Comparison of ENCODE assay signal across 8 cellular contexts in genomic region chr11:63491240-63491587, GRCh38. TPM values are rescaled to one million over a fixed set of nuclear protein-coding genes. Genes with fewer than 3 reads are reported as not detected.
DNase-seq lines count a peak whose midpoint lies in the region; ATAC-seq and TF ChIP-seq lines count a peak whose summit lies in the region.

No MANE protein-coding gene starts in this region.

- intact Hi-C loops in breast epithelium (cut with DNase I; ENCODE audit: low total_unique reads) (loop anchor here (5.0 kb wide), 1 partner anchor 141 kb away; no protein-coding TSS in a partner anchor), MCF 10A (cut with micrococcal nuclease) (no loop called here)
- intact Hi-C loops in naive thymus-derived CD4-positive, alpha-beta T cell (cut with micrococcal nuclease) = no loop called here

- 73 to 77% methylated on average over 3 to 13 of the region's 13 CpGs for WGBS in endodermal cell (ENCODE audit: insufficient coverage in 1 of 2, insufficient read length in 1 of 2), 2 experiments
- WGBS in urinary bladder = under 1% methylated on average over 13 of the region's 13 CpGs

- H3K36me3 Mint-ChIP-seq in MCF 10A (ENCODE audit: insufficient read depth, unreplicated experiment) (no peaks in the 10 kb centered on the region), endodermal cell (ENCODE audit: low read depth) (peaks cover 17% of the 10 kb centered on the region)
- H3K36me3 Mint-ChIP-seq in naive thymus-derived CD4-positive, alpha-beta T cell = peaks cover 0 to 8% (median 0%) of the 10 kb centered on the region in 5 donors

- H3K4me3 ChIP-seq in breast epithelium (peak overlapping the region; percentile 47 to 74 (median 63)), endodermal cell (ENCODE audit: low read length) (peak overlapping the region; percentile 64), urinary bladder (ENCODE audit: low read depth, low read length) (peak overlapping the region; percentile 52)
- peak overlapping the region; percentile 41 for H3K4me3 ChIP-seq in naive thymus-derived CD4-positive, alpha-beta T cell (ENCODE audit: low read length)

- H3K9ac ChIP-seq in endodermal cell (ENCODE audit: extremely low read depth, low read length, poor library complexity, severe bottlenecking) = no peak overlapping the region

- no peak overlapping the region for H3K27ac Mint-ChIP-seq in MCF 10A (ENCODE audit: low read depth, unreplicated experiment)
- H3K27ac Mint-ChIP-seq in endodermal cell = peak overlapping the region; percentile 93
- peak overlapping the region in 1 of 9 donors; percentile 64 for H3K27ac Mint-ChIP-seq in naive thymus-derived CD4-positive, alpha-beta T cell

- BruUV-seq in MCF 10A (replicated peaks; lab: Mats Ljungman, UMichigan) = no TSS peak

- H3K27ac ChIP-seq in breast epithelium (peak overlapping the region; percentile 90 to 91), endodermal cell (ENCODE audit: low read depth, low read length) (no peak overlapping the region), urinary bladder (ENCODE audit: low read depth) (peak overlapping the region; percentile 62)
- H3K27ac ChIP-seq in naive thymus-derived CD4-positive, alpha-beta T cell (ENCODE audit: low read depth, low read length) = no peak overlapping the region

- H3K4me3 Mint-ChIP-seq in MCF 10A (ENCODE audit: unreplicated experiment) (no peak overlapping the region), endodermal cell (peak overlapping the region; percentile 79)
- peak overlapping the region; percentile 77 to 88 (median 84) for H3K4me3 Mint-ChIP-seq in naive thymus-derived CD4-positive, alpha-beta T cell

- no peaks in the 10 kb centered on the region for H3K9me3 Mint-ChIP-seq in MCF 10A (ENCODE audit: unreplicated experiment)
- peaks cover 22% of the 10 kb centered on the region for H3K9me3 Mint-ChIP-seq in endodermal cell
- H3K9me3 Mint-ChIP-seq in naive thymus-derived CD4-positive, alpha-beta T cell = peaks cover 0 to 8% (median 1%) of the 10 kb centered on the region in 11 donors

- CTCF ChIA-PET in MCF 10A (lab: Yijun Ruan, JAX) = interaction anchor here (0.7 to 1.2 kb wide), 3 partner anchors 9 to 321 kb away, joined by 3 to 5 read pairs (median 3); no protein-coding TSS in a partner anchor
- CTCF ChIA-PET in naive thymus-derived CD4-positive, alpha-beta T cell (lab: Charles Lee) = interaction anchor here (0.7 to 1.2 kb wide), 2 partner anchors 29 to 144 kb away, joined by 3 to 4 read pairs; no protein-coding TSS in a partner anchor

- TF ChIP-seq POLR2A in breast epithelium (IDR thresholded peaks at IDR 0.05) = no peak

- H3K36me3 ChIP-seq in breast epithelium (no peaks in the 10 kb centered on the region), endodermal cell (ENCODE audit: control insufficient read depth, insufficient read depth, low read length) (no peaks in the 10 kb centered on the region), urinary bladder (ENCODE audit: insufficient read depth) (no peaks in the 10 kb centered on the region)
- no peaks in the 10 kb centered on the region for H3K36me3 ChIP-seq in naive thymus-derived CD4-positive, alpha-beta T cell (ENCODE audit: control insufficient read depth in 2 of 3, insufficient read depth in 3 of 3, low read length in 3 of 3)

- peaks cover 11% of the 10 kb centered on the region for H3K27me3 Mint-ChIP-seq in MCF 10A (ENCODE audit: insufficient read depth, unreplicated experiment)
- H3K27me3 Mint-ChIP-seq in endodermal cell (ENCODE audit: insufficient read depth) = peaks cover 7% of the 10 kb centered on the region
- H3K27me3 Mint-ChIP-seq in naive thymus-derived CD4-positive, alpha-beta T cell = peaks cover 26 to 77% (median 28%) of the 10 kb centered on the region in 5 donors

- POLR2A ChIA-PET in MCF 10A (lab: Yijun Ruan, JAX) = no interaction called here
- POLR2A ChIA-PET in naive thymus-derived CD4-positive, alpha-beta T cell (lab: Charles Lee) = interaction anchor here (0.7 to 4.3 kb wide), 2 partner anchors 12 to 45 kb away, joined by 3 to 19 read pairs; partner anchors contain the start of gene PLAAT4

- no peak for TF ChIP-seq CTCF in breast epithelium (IDR thresholded peaks at IDR 0.05)
- no peak for TF ChIP-seq CTCF in MCF 10A (IDR thresholded peaks at IDR 0.05; ENCODE audit: unreplicated experiment)
- TF ChIP-seq CTCF in endodermal cell (conservative IDR thresholded peaks at IDR 0.05) = no peak

- H3K9me3 ChIP-seq in breast epithelium (no peaks in the 10 kb centered on the region), endodermal cell (ENCODE audit: control insufficient read depth, low read length) (peaks cover 53% of the 10 kb centered on the region)
- no peaks in the 10 kb centered on the region for H3K9me3 ChIP-seq in naive thymus-derived CD4-positive, alpha-beta T cell (ENCODE audit: control insufficient read depth in 2 of 3, low read length in 3 of 3)

- H3K4me1 Mint-ChIP-seq in MCF 10A (ENCODE audit: insufficient read depth, unreplicated experiment) (no peaks in the 10 kb centered on the region), endodermal cell (peaks cover 27% of the 10 kb centered on the region)
- peaks cover 8 to 19% (median 13%) of the 10 kb centered on the region in 7 donors for H3K4me1 Mint-ChIP-seq in naive thymus-derived CD4-positive, alpha-beta T cell

- H3K27me3 ChIP-seq in breast epithelium (no peaks in the 10 kb centered on the region), endodermal cell (ENCODE audit: control insufficient read depth, insufficient read depth, low read length, poor library complexity, severe bottlenecking) (no peaks in the 10 kb centered on the region)
- H3K27me3 ChIP-seq in naive thymus-derived CD4-positive, alpha-beta T cell (ENCODE audit: control insufficient read depth in 2 of 2, insufficient read depth in 2 of 2, low read length in 2 of 2) = no peaks in the 10 kb centered on the region

- DNase-seq in breast epithelium (ENCODE audit: low spot score in 2 of 2) (no peak), MCF 10A (ENCODE audit: unreplicated experiment) (no peak), endodermal cell (no peak), SHP77 (lab: John Stamatoyannopoulos, UW) (no peak)
- no peak for DNase-seq in naive thymus-derived CD4-positive, alpha-beta T cell

- H3K4me1 ChIP-seq in breast epithelium (peaks cover 0 to 7% of the 10 kb centered on the region in 2 donors), endodermal cell (ENCODE audit: control insufficient read depth, insufficient read depth, low read length) (no peaks in the 10 kb centered on the region), urinary bladder (ENCODE audit: insufficient read depth) (no peaks in the 10 kb centered on the region)
- no peaks in the 10 kb centered on the region for H3K4me1 ChIP-seq in naive thymus-derived CD4-positive, alpha-beta T cell (ENCODE audit: control insufficient read depth in 2 of 2, insufficient read depth in 2 of 2, low read length in 2 of 2)

- ATAC-seq in naive thymus-derived CD4-positive, alpha-beta T cell = peak; percentile 6
- ATAC-seq in HG03457 (IDR thresholded peaks at IDR 0.05; ENCODE audit: unreplicated experiment) = no peak
- ATAC-seq in GM19455 (IDR thresholded peaks at IDR 0.05; ENCODE audit: unreplicated experiment) = no peak

RNA-seq across cellular contexts. Expression of gene PLAAT5, which starts 0.2 kb away (rescaled TPM):
- total RNA-seq in breast epithelium = 10 to 100 TPM in 2 of 3 donors, 1 to 10 TPM in 1; 9.8 to 61.9 (median 11.9) TPM
- total RNA-seq in MCF 10A (2022) = not detected in 2 replicates
- total RNA-seq in endodermal cell = 10 to 100 TPM; 14.0 to 18.1 TPM
- 0.71 TPM for polyA plus RNA-seq in endodermal cell (2013, experiment 1 of 2)
- 0.33 TPM for polyA plus RNA-seq in endodermal cell (2013, experiment 2 of 2)
- total RNA-seq in naive thymus-derived CD4-positive, alpha-beta T cell = 1 to 10 TPM in 1 of 5 experiments, not detected in 4; 1.1 TPM
- polyA plus RNA-seq in naive thymus-derived CD4-positive, alpha-beta T cell = not detected
- total RNA-seq in urinary bladder = 1.9 TPM
- 4.3 TPM for polyA plus RNA-seq in urinary bladder

RNA-seq across cellular contexts. Expression of gene LGALS12, which starts 14.7 kb away (rescaled TPM):
- total RNA-seq in breast epithelium (10 to 100 TPM in 2 of 3 donors, 1 to 10 TPM in 1; 6.6 to 82.6 (median 11.9) TPM), MCF 10A (2022) (not detected in 2 replicates), endodermal cell (10 to 100 TPM in 1 of 2 donors, 1 to 10 TPM in 1; 6.7 to 15.9 TPM), urinary bladder (0.48 TPM)
- polyA plus RNA-seq in endodermal cell (2013, experiment 1 of 2) = 0.50 TPM
- polyA plus RNA-seq in endodermal cell (2013, experiment 2 of 2) = 0.62 TPM
- total RNA-seq in naive thymus-derived CD4-positive, alpha-beta T cell = 1 to 10 TPM in 1 of 5 experiments, not detected in 4; 1.3 TPM
- polyA plus RNA-seq in naive thymus-derived CD4-positive, alpha-beta T cell = not detected
- 4.2 TPM for polyA plus RNA-seq in urinary bladder

RNA-seq across cellular contexts. Expression of gene PLAAT4, which starts 45.4 kb away (rescaled TPM):
- 10 to 100 TPM; 13.9 to 100.0 (median 95.3) TPM for total RNA-seq in breast epithelium
- 0.69 and 0.96 TPM in 2 replicates for total RNA-seq in MCF 10A (2022)
- total RNA-seq in endodermal cell = under 1 TPM in 1 of 2 donors, not detected in 1; 0.58 TPM
- not detected for polyA plus RNA-seq in endodermal cell (2013, experiment 1 of 2)
- polyA plus RNA-seq in endodermal cell (2013, experiment 2 of 2) = not detected
- total RNA-seq in naive thymus-derived CD4-positive, alpha-beta T cell = 100 to 1,000 TPM in 4 of 5 experiments, 10 to 100 TPM in 1; 96.2 to 170 (median 122) TPM
- polyA plus RNA-seq in naive thymus-derived CD4-positive, alpha-beta T cell = 100 to 1,000 TPM; 430 to 468 TPM
- 9.4 TPM for total RNA-seq in urinary bladder
- 37.4 TPM for polyA plus RNA-seq in urinary bladder

Comparison
In these comparisons a context has a peak if more than half of its experiments do, and no peak if none do; other contexts are left out.
1. H3K27ac ChIP-seq: peak in breast epithelium (2 of 2) and urinary bladder (single experiment); none in endodermal cell (single experiment) and naive thymus-derived CD4-positive, alpha-beta T cell (single experiment).
2. Peak in every context shown above with its lines, with median percentiles within 50 percentile points of each other: H3K4me3 ChIP-seq.